ENCODE assay signal across 29 cellular contexts in genomic region chr2:73117441-73117840, GRCh38.
"Had no signal": no experiment of that assay in that cellular context is flagged by ENCODE, and none has a peak within 500 bp of the region (broad histone marks: within the 10 kb centered on the region; RNA-seq: fewer than 3 reads in every experiment).

No MANE protein-coding gene starts in this region.

- H3K4me1 ChIP-seq: psoas muscle had no signal

- H3K4me3 ChIP-seq: dorsolateral prefrontal cortex, esophagus squamous epithelium, left ventricle myocardium inferior, pancreas, psoas muscle, skin epidermis, stomach, suprapubic skin, transverse colon had no signal

- H3K4me3 Mint-ChIP-seq: activated B cell treated with CpG ODN at 0.5 μM for 24 hours; activated CD4-positive, alpha-beta T cell treated with anti-CD3 and anti-CD28 coated beads for 36 hours; activated naive CD8-positive, alpha-beta T cell; activated T-cell treated with anti-CD3 and anti-CD28 coated beads, Interleukin-2, amount 50 U/mL, for 24 hours; activated T-helper 17 cell treated with anti-CD3 and anti-CD28 coated beads, Interleukin-2, amount 50 U/mL, for 72 hours; immature natural killer cell; stimulated activated effector memory CD8-positive, alpha-beta T cell treated with anti-CD3 and anti-CD28 coated beads, Interleukin-12 subunit alpha, Interleukin-12 subunit beta, amount 100 ng/mL, for 72 hours; T-helper 1 cell treated with Interleukin-12 subunit alpha and Interleukin-12 subunit beta and Interleukin-4 antibody, amounts not matched to agents 30 μg/mL and 1 μg/mL, for 36 hours had no signal

- H3K36me3 Mint-ChIP-seq: activated naive CD8-positive, alpha-beta T cell; immature natural killer cell; stimulated activated effector memory CD8-positive, alpha-beta T cell treated with anti-CD3 and anti-CD28 coated beads, Interleukin-12 subunit alpha, Interleukin-12 subunit beta, amount 100 ng/mL, for 72 hours had no signal

- ATAC-seq: activated CD4-positive, alpha-beta T cell treated with anti-CD3 and anti-CD28 coated beads for 36 hours; activated T-helper 17 cell treated with anti-CD3 and anti-CD28 coated beads, Interleukin-2, amount 50 U/mL, for 72 hours; pancreas; psoas muscle; right cardiac atrium; stimulated activated effector memory CD8-positive, alpha-beta T cell treated with anti-CD3 and anti-CD28 coated beads, Interleukin-12 subunit alpha, Interleukin-12 subunit beta, amount 100 ng/mL, for 72 hours had no signal

- H3K27ac Mint-ChIP-seq: activated B cell treated with CpG ODN at 0.5 μM for 24 hours; activated CD4-positive, alpha-beta T cell treated with anti-CD3 and anti-CD28 coated beads for 36 hours; activated naive CD8-positive, alpha-beta T cell; activated T-cell treated with anti-CD3 and anti-CD28 coated beads, Interleukin-2, amount 50 U/mL, for 24 hours; activated T-helper 17 cell treated with anti-CD3 and anti-CD28 coated beads, Interleukin-2, amount 50 U/mL, for 72 hours; immature natural killer cell; nephron; stimulated activated effector memory CD8-positive, alpha-beta T cell treated with anti-CD3 and anti-CD28 coated beads, Interleukin-12 subunit alpha, Interleukin-12 subunit beta, amount 100 ng/mL, for 72 hours; T-helper 1 cell treated with Interleukin-12 subunit alpha and Interleukin-12 subunit beta and Interleukin-4 antibody, amounts not matched to agents 30 μg/mL and 1 μg/mL, for 36 hours had no signal

- DNase-seq: activated B cell treated with CpG ODN at 0.5 μM for 24 hours; activated CD4-positive, alpha-beta T cell treated with anti-CD3 and anti-CD28 coated beads for 36 hours; activated CD4-positive, alpha-beta T cell treated with anti-CD3 and anti-CD28 coated beads, Interleukin-2, amount 50 U/mL, for 4 hours; activated CD8-positive, alpha-beta memory T cell treated with anti-CD3 and anti-CD28 coated beads for 24 hours; activated CD8-positive, alpha-beta memory T cell treated with anti-CD3 and anti-CD28 coated beads, Interleukin-2, amount 50 U/mL, for 4 hours; activated T-cell treated with anti-CD3 and anti-CD28 coated beads, Interleukin-2, amount 50 U/mL, for 24 hours; central memory CD4-positive, alpha-beta T cell; dorsolateral prefrontal cortex; esophagus squamous epithelium; foreskin melanocyte; immature natural killer cell; kidney glomerular epithelial cell; left ventricle myocardium inferior; mammary epithelial cell; pancreas; psoas muscle; right cardiac atrium; stimulated activated CD4-positive, alpha-beta T cell treated with anti-CD3 and anti-CD28 coated beads, Interleukin-2, amount 100 ng/mL, for 24 hours; stomach; T1000; transverse colon had no signal

- H3K4me1 Mint-ChIP-seq: activated B cell treated with CpG ODN at 0.5 μM for 24 hours; activated T-helper 17 cell treated with anti-CD3 and anti-CD28 coated beads, Interleukin-2, amount 50 U/mL, for 72 hours; immature natural killer cell; stimulated activated effector memory CD8-positive, alpha-beta T cell treated with anti-CD3 and anti-CD28 coated beads, Interleukin-12 subunit alpha, Interleukin-12 subunit beta, amount 100 ng/mL, for 72 hours had no signal

- H3K27me3 ChIP-seq: dorsolateral prefrontal cortex, pancreas, suprapubic skin, transverse colon had no signal

- H3K9me3 ChIP-seq: esophagus squamous epithelium, left ventricle myocardium inferior, neutrophil, pancreas, psoas muscle, stomach, suprapubic skin, transverse colon had no signal

- H3K27ac ChIP-seq: dorsolateral prefrontal cortex, esophagus squamous epithelium, left ventricle myocardium inferior, neutrophil, pancreas, psoas muscle, stomach, suprapubic skin, transverse colon had no signal

- H3K27me3 Mint-ChIP-seq: activated T-helper 17 cell treated with anti-CD3 and anti-CD28 coated beads, Interleukin-2, amount 50 U/mL, for 72 hours had no signal

- H3K9me3 Mint-ChIP-seq: activated B cell treated with CpG ODN at 0.5 μM for 24 hours; activated T-cell treated with anti-CD3 and anti-CD28 coated beads, Interleukin-2, amount 50 U/mL, for 24 hours; activated T-helper 17 cell treated with anti-CD3 and anti-CD28 coated beads, Interleukin-2, amount 50 U/mL, for 72 hours; immature natural killer cell; nephron; stimulated activated effector memory CD8-positive, alpha-beta T cell treated with anti-CD3 and anti-CD28 coated beads, Interleukin-12 subunit alpha, Interleukin-12 subunit beta, amount 100 ng/mL, for 72 hours; T-helper 1 cell treated with Interleukin-12 subunit alpha and Interleukin-12 subunit beta and Interleukin-4 antibody, amounts not matched to agents 30 μg/mL and 1 μg/mL, for 36 hours had no signal

- H3K36me3 ChIP-seq: esophagus squamous epithelium, left ventricle myocardium inferior, neutrophil, pancreas, stomach, suprapubic skin, transverse colon had no signal
